15 cellular contexts compared by ENCODE assay signal in the genomic region with DNA sequence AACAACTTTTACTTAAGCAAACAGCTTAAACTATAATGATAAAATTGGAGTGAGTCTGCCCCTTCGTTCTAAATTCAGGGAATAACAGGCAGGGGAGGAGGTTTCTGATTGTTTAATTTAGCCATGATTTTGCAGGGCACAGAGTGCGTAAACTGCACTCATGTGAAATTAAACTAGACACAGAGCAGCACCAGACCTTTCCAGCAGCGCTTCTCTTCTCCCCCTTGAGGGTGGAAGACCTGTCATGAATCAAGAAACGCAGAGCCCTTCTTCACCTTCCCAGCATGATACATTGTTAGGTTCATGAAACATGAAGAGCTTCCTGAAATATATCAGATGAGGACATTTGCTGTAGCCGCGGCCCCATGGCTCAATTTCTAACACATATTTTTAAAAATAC.
"Had no signal": no experiment of that assay in that cellular context is flagged by ENCODE, and none has a peak within 500 bp of the region (broad histone marks: within the 10 kb centered on the region; RNA-seq: fewer than 3 reads in every experiment).

No MANE protein-coding gene starts in this region.

- H3K27ac ChIP-seq: body of pancreas, coronary artery, pancreas, spleen, tibial nerve had no signal

- H3K4me3 ChIP-seq: body of pancreas, coronary artery, pancreas, spleen, tibial nerve had no signal

- H3K27me3 ChIP-seq: body of pancreas, pancreas, spleen, tibial nerve had no signal

- DNase-seq: activated CD4-positive, alpha-beta T cell treated with anti-CD3 and anti-CD28 coated beads for 48 hours; activated CD4-positive, CD25-positive, alpha-beta regulatory T cell; activated CD8-positive, alpha-beta T cell treated with anti-CD3 and anti-CD28 coated beads for 36 hours; activated naive CD4-positive, alpha-beta T cell treated with anti-CD3 and anti-CD28 coated beads for 36 hours; activated T-cell treated with anti-CD3 and anti-CD28 coated beads, Interleukin-2, amount 50 U/mL, for 1 hour; body of pancreas; central memory CD4-positive, alpha-beta T cell; head of caudate nucleus; pancreas; spleen; stimulated activated CD4-positive, alpha-beta T cell treated with anti-CD3 and anti-CD28 coated beads, Interleukin-4, amount 100 ng/mL, for 4 hours; stimulated activated naive CD4-positive, alpha-beta T cell; T-cell had no signal

- H3K9me3 ChIP-seq: body of pancreas, pancreas, spleen, tibial nerve had no signal

- H3K4me1 ChIP-seq: body of pancreas, pancreas, spleen had no signal
